22 cellular contexts compared by ENCODE assay signal in the genomic region with DNA sequence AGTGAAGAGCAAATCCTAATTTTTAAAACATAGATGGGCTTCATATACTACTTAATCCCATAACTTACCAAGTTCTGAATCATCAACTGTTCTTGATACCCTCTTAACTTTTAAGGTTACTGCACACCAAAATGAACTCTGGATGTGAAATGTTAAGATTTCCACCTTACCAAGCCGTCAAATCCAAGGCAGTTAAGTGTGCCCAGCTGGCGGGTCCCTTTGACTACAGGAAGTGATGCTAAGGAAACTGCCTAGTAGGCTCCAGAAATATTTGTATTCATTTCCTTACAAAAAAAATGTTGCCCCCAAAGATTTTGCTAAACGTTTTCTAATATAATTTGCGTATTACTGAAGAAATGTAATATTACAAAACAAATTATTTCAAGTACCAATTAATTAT. TPM values are rescaled to one million over a fixed set of nuclear protein-coding genes. Genes with fewer than 3 reads are reported as not detected.
DNase-seq lines count a peak whose midpoint lies in the region; ATAC-seq, FAIRE-seq and TF ChIP-seq lines count a peak whose summit lies in the region.
"Had no signal": no experiment of that assay in that cellular context is flagged by ENCODE, and none has a peak within 500 bp of the region (broad histone marks: within the 10 kb centered on the region; RNA-seq: fewer than 3 reads in every experiment).

No MANE protein-coding gene starts in this region.

- FAIRE-seq in A549 (lab: Jason Lieb, UNC), result no peak

- no peak overlapping the region for H2AFZ ChIP-seq in mesenchymal stem cell (ENCODE audit: low read depth, low read length)
- no peak overlapping the region for H2AFZ ChIP-seq in GM23248
- H2AFZ ChIP-seq: hepatocyte had no signal

- in situ Hi-C loops in GM23248 (cut with MboI), result no loop called here

- no peak overlapping the region for H3K23ac ChIP-seq in mesenchymal stem cell (ENCODE audit: low read length in 2 of 2)

- H3K4me1 ChIP-seq in A549, result peaks cover 83% of the 10 kb centered on the region
- H3K4me1 ChIP-seq in BLaER1, result peaks cover 87% of the 10 kb centered on the region
- H3K4me1 ChIP-seq in mesenchymal stem cell (ENCODE audit: control insufficient read depth, insufficient read depth, low read depth, low read length), result peaks cover 3% of the 10 kb centered on the region
- H3K4me1 ChIP-seq in GM23248 (ENCODE audit: insufficient read depth), result peaks cover 51% of the 10 kb centered on the region

- no peak for ATAC-seq in A549
- ATAC-seq: foreskin keratinocyte; stimulated activated naive B cell treated with anti-CD40 and anti-IgM and Interleukin-4, amounts not matched to agents 10 μg/mL and 1 μg/mL and 100 μg/mL, for 72 hours had no signal

- TF ChIP-seq EP300 in A549 (IDR thresholded peaks at IDR 0.05), result no peak

- peak overlapping the region; percentile 88 for H3K4me2 ChIP-seq in A549
- H3K4me2 ChIP-seq in BLaER1, result peak overlapping the region; percentile 90
- no peak overlapping the region for H3K4me2 ChIP-seq in mesenchymal stem cell (ENCODE audit: low read length, poor library complexity, severe bottlenecking)
- no peak overlapping the region for H3K4me2 ChIP-seq in GM23248 (ENCODE audit: unreplicated experiment)

- H3K36me3 ChIP-seq in BLaER1 (peaks cover 37% of the 10 kb centered on the region; the same call in 1 of the 2 replicates), mesenchymal stem cell (ENCODE audit: control insufficient read depth in 1 of 2, insufficient read depth in 2 of 2, low read depth in 1 of 2, low read length in 2 of 2) (no peaks in the 10 kb centered on the region), GM23248 (ENCODE audit: low read depth) (no peaks in the 10 kb centered on the region)
- H3K36me3 ChIP-seq: thoracic aorta had no signal

- peaks cover 100% of the 10 kb centered on the region for H3K79me2 ChIP-seq in GM23248 (ENCODE audit: insufficient read depth)

- WGBS in A549 (ENCODE audit: missing lambda C conversion rate), result 4% methylated on average over 4 of the region's 4 CpGs
- 20% methylated on average over 1 of the region's 4 CpGs for WGBS in mesenchymal stem cell
- WGBS in GM23248 (ENCODE audit: low coverage in 1 of 2, low lambda C conversion rate in 2 of 2, missing lambda C conversion rate in 2 of 2), 2 experiments, result 61 to 68% methylated on average over 4 of the region's 4 CpGs

- H3K9me2 ChIP-seq in GM23248 (ENCODE audit: insufficient read depth), result no peaks in the 10 kb centered on the region

- H2BK15ac ChIP-seq in mesenchymal stem cell (ENCODE audit: low read depth, poor library complexity, severe bottlenecking), result no peak overlapping the region

- H3K4me3 ChIP-seq in A549 (no peak overlapping the region), BLaER1 (peak overlapping the region; percentile 95), mesenchymal stem cell (ENCODE audit: insufficient read depth in 1 of 2, low read depth in 1 of 2, low read length in 2 of 2) (no peak overlapping the region), GM23248 (no peak overlapping the region)
- H3K4me3 ChIP-seq: hepatocyte, skin epidermis, thoracic aorta had no signal

- POLR2A ChIA-PET in A549 (lab: Yijun Ruan, JAX), result no interaction called here

- no peak overlapping the region for H2BK12ac ChIP-seq in mesenchymal stem cell (ENCODE audit: low read length in 2 of 2)

- H4K8ac ChIP-seq in mesenchymal stem cell (ENCODE audit: low read length), result no peak overlapping the region

- H4K91ac ChIP-seq in mesenchymal stem cell (ENCODE audit: low read length), result no peak overlapping the region

- no peak overlapping the region for H2AK5ac ChIP-seq in mesenchymal stem cell (ENCODE audit: low read length, severe bottlenecking)

- peak overlapping the region; percentile 10 for H2BK5ac ChIP-seq in mesenchymal stem cell (ENCODE audit: low read depth, low read length, poor library complexity, severe bottlenecking)

- CTCF ChIA-PET in A549 (lab: Yijun Ruan, JAX), result interaction anchor here (1.7 kb wide), 1 partner anchor 429 kb away, joined by 5 read pairs; no protein-coding TSS in a partner anchor

- no peak overlapping the region for H2BK120ac ChIP-seq in mesenchymal stem cell (ENCODE audit: low read depth, low read length)

- no peaks in the 10 kb centered on the region for H3K79me1 ChIP-seq in mesenchymal stem cell (replicated peaks; ENCODE audit: low read length, poor library complexity, severe bottlenecking)

- peaks cover 100% of the 10 kb centered on the region for H4K20me1 ChIP-seq in BLaER1
- peaks cover 20% of the 10 kb centered on the region; the same call in 1 of the 2 replicates for H4K20me1 ChIP-seq in GM23248 (ENCODE audit: insufficient read depth)

- no peak overlapping the region for H3K18ac ChIP-seq in mesenchymal stem cell (ENCODE audit: low read depth in 1 of 2, low read length in 2 of 2)

- no peak for DNase-seq in A549 (ENCODE audit: low read depth in 1 of 2, low spot score in 1 of 2)
- DNase-seq in NCI-H69 (lab: John Stamatoyannopoulos, UW), result peak; percentile 72
- no peak for DNase-seq in mesenchymal stem cell
- DNase-seq in activated CD4-positive, alpha-beta T cell treated with anti-CD3 and anti-CD28 coated beads, Interleukin-2, amount 50 U/mL, for 48 hours, result no peak
- DNase-seq in T-helper 1 cell, result no peak
- no peak for DNase-seq in GM23248
- DNase-seq: activated CD4-positive, CD25-positive, alpha-beta regulatory T cell treated with anti-CD3 and anti-CD28 coated beads, Interleukin-2, amount 50 U/mL, for 72 hours; activated naive CD8-positive, alpha-beta T cell treated with anti-CD3 and anti-CD28 coated beads, Interleukin-2, amount 10 ng/mL, durations not matched to agents 7 days and 5 days; Caco-2; EL; foreskin keratinocyte; GOT3; MM.1S; NCI-H1417 treated with DMSO at 0.1 percent for 48 hours; NCI-H2107; Right ventricle myocardium superior; stimulated activated CD4-positive, alpha-beta T cell treated with anti-CD3 and anti-CD28 coated beads, Interleukin-1b, Interleukin-23, amount 100 ng/mL, for 48 hours; stimulated activated naive B cell treated with anti-CD40 and anti-IgM and Interleukin-4, amounts not matched to agents 10 μg/mL and 1 μg/mL and 100 μg/mL, for 72 hours had no signal

- H3K9me3 ChIP-seq in A549 (no peaks in the 10 kb centered on the region), BLaER1 (0 out of 2 replicates have a peak, but pooled peaks cover 3% of the 10 kb centered on the region), mesenchymal stem cell (ENCODE audit: control insufficient read depth, low read length) (no peaks in the 10 kb centered on the region), GM23248 (ENCODE audit: low read depth) (no peaks in the 10 kb centered on the region)
- H3K9me3 ChIP-seq: Caco-2, thoracic aorta had no signal

- peak overlapping the region; percentile 33 to 78; a peak in 5 of 6 replicates for H3K27ac ChIP-seq in A549
- peak overlapping the region; percentile 99; the same call in 1 of the 2 replicates for H3K27ac ChIP-seq in BLaER1
- no peak overlapping the region for H3K27ac ChIP-seq in mesenchymal stem cell (ENCODE audit: low read length, poor library complexity, severe bottlenecking)
- no peak overlapping the region for H3K27ac ChIP-seq in GM23248
- H3K27ac ChIP-seq: foreskin keratinocyte, hepatocyte, skin epidermis had no signal

- TF ChIP-seq CTCF in A549 (IDR thresholded peaks at IDR 0.05), result no peak

- H3K14ac ChIP-seq in mesenchymal stem cell (ENCODE audit: low read length in 2 of 2), result no peak overlapping the region

- no peak for TF ChIP-seq POLR2A in A549 (IDR thresholded peaks at IDR 0.05; ENCODE audit: low read length)

- peaks cover 15% of the 10 kb centered on the region for H3F3A ChIP-seq in GM23248 (ENCODE audit: insufficient read depth)

- no peak for TF ChIP-seq RAD21 in A549 (conservative IDR thresholded peaks at IDR 0.05 in 1 of 2, IDR thresholded peaks at IDR 0.05 in 1 of 2)

- peak overlapping the region; percentile 50; the same call in 1 of the 2 replicates for H3K9ac ChIP-seq in BLaER1
- H3K9ac ChIP-seq in mesenchymal stem cell (ENCODE audit: low read length), result no peak overlapping the region
- no peak overlapping the region for H3K9ac ChIP-seq in GM23248

- H3K27me3 ChIP-seq in BLaER1, result no peaks in the 10 kb centered on the region
- no peaks in the 10 kb centered on the region for H3K27me3 ChIP-seq in mesenchymal stem cell (ENCODE audit: control insufficient read depth in 1 of 2, insufficient read depth in 1 of 2, low read length in 2 of 2)
- no peaks in the 10 kb centered on the region for H3K27me3 ChIP-seq in GM23248 (replicated peaks; ENCODE audit: insufficient read depth)
- H3K27me3 ChIP-seq: foreskin keratinocyte, hepatocyte had no signal

- H3K4ac ChIP-seq in mesenchymal stem cell (ENCODE audit: low read depth in 1 of 2, low read length in 2 of 2), result no peak overlapping the region

TF ChIP-seq in A549, 52 proteins besides CTCF, POLR2A, EP300 and RAD21:
- TF ChIP-seq ZC3H11A (IDR thresholded peaks at IDR 0.05), result no peak
- no peak for TF ChIP-seq EHF (CRISPR knock-in tag; IDR thresholded peaks at IDR 0.05)
- no peak for TF ChIP-seq SMC3 (IDR thresholded peaks at IDR 0.05)
- TF ChIP-seq RNF2 (IDR thresholded peaks at IDR 0.05; ENCODE audit: borderline replicate concordance, low read depth), result no peak
- no peak for TF ChIP-seq RARB (CRISPR knock-in tag; IDR thresholded peaks at IDR 0.05)
- no peak for TF ChIP-seq KDM1A (IDR thresholded peaks at IDR 0.05; ENCODE audit: low read depth)
- no peak for TF ChIP-seq HOXB5 (CRISPR knock-in tag; IDR thresholded peaks at IDR 0.05)
- no peak for TF ChIP-seq KDM5A (IDR thresholded peaks at IDR 0.05)
TF ChIP-seq in A549: peak in this region for 0.

RNA-seq across cellular contexts. Expression of a gene that starts 10.7 kb away (rescaled TPM):
- 35.5 and 41.7 TPM in 2 replicates for polyA plus RNA-seq in A549 (2011; rRNA removed)
- polyA plus RNA-seq in A549 (2012; cell fraction: cytosol; rRNA removed), result 3.5 and 4.5 TPM in 2 replicates
- polyA plus RNA-seq in A549 (2012; cell fraction: nucleus; rRNA removed), result 2.9 and 4.0 TPM in 2 replicates
- 18.9 to 22.8 TPM (median 18.9 TPM) in 3 replicates for polyA plus RNA-seq in A549 (2017; fragmentation: RNase III; extraction: RNeasy Plus Mini Kit Qiagen cat#74134 plus additional on column Dnase treatment)
- 41.8 and 47.2 TPM in 2 replicates for polyA minus RNA-seq in A549 (2011; rRNA and poly(A)+ RNA removed)
- polyA plus RNA-seq in mesenchymal stem cell (2013, experiment 1 of 2), result 8.1 TPM
- 8.1 TPM for polyA plus RNA-seq in mesenchymal stem cell (2013, experiment 2 of 2)
- 31.2 and 31.9 TPM in 2 replicates for total RNA-seq in GM23248 (2014; rRNA removed; shearing (Covaris generic))
- polyA plus RNA-seq in GM23248 (2016; fragmentation: Nextera tagmentation; extraction: Ambion mirVana), result 12.5 and 13.1 TPM in 2 replicates

Comparison
In these comparisons a context has a peak if more than half of its experiments do, and no peak if none do; other contexts are left out.
1. H3K27ac ChIP-seq: peak in A549 (2 of 2) and BLaER1 (single experiment); none in mesenchymal stem cell (single experiment) and GM23248 (single experiment).
2. H3K4me2 ChIP-seq: peak in A549 (single experiment) and BLaER1 (single experiment); none in mesenchymal stem cell (single experiment) and GM23248 (single experiment).